2 cellular contexts compared by ENCODE assay signal in the genomic region with DNA sequence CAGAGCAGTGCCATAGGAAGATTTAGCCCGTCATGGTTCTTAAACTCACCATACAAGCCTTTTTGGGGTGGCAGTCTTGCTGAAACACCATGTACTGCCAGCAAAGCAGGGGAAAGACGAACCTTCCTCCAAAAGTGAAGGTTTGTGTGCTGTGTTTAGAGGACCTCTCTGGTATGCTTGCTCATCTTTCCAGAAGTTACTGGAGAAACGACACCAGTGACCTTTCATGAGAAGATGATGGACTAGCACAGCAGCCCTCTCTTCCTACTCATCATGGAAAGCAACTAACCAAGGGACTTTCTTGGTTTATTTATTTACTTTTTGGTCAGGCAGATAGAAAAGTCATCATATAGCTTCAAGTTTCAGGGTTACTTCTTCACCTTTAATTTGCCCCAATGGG.
TF ChIP-seq lines count a peak whose summit lies in the region.

No MANE protein-coding gene starts in this region.

TF ChIP-seq in endothelial cell of umbilical vein, 7 proteins besides CTCF, POLR2A, EP300 and RAD21:
- TF ChIP-seq GATA2 (IDR thresholded peaks at IDR 0.05; ENCODE audit: insufficient read depth, insufficient read length, low read depth, low read length), result no peak
TF ChIP-seq in endothelial cell of umbilical vein: peak in this region for 0.

TF ChIP-seq in WTC11, 78 proteins besides CTCF, POLR2A, EP300 and RAD21:
- TF ChIP-seq SMAD3 (CRISPR knock-in tag; IDR thresholded peaks at IDR 0.05; ENCODE audit: borderline replicate concordance), result no peak
- no peak for TF ChIP-seq GABPB1 (CRISPR knock-in tag; IDR thresholded peaks at IDR 0.05)
TF ChIP-seq in WTC11: peak in this region for 0.
